8 cellular contexts compared by ENCODE assay signal in genomic region chr15:78507831-78508160, GRCh38. TPM values are rescaled to one million over a fixed set of nuclear protein-coding genes. Genes with fewer than 3 reads are reported as not detected.
DNase-seq lines count a peak whose midpoint lies in the region; TF ChIP-seq lines count a peak whose summit lies in the region.

No MANE protein-coding gene starts in this region.

- H3K36me3 Mint-ChIP-seq in Calu3 (ENCODE audit: insufficient read depth, unreplicated experiment) (peaks cover 30% of the 10 kb centered on the region), osteocyte (ENCODE audit: unreplicated experiment) (no peaks in the 10 kb centered on the region)

- BruUV-seq in Calu3 (replicated peaks; lab: Mats Ljungman, UMichigan), result TSS peak; percentile 20

- 0 out of 2 replicates have a peak, but pooled peaks cover 4% of the 10 kb centered on the region for H3K4me1 ChIP-seq in HEK293 (ENCODE audit: control insufficient read depth, insufficient read depth, low read length)

- CTCF ChIA-PET in Calu3 (lab: Charles Lee), result interaction anchor here (0.8 to 1.2 kb wide), 4 partner anchors 34 to 85 kb away, joined by 3 read pairs; no protein-coding TSS in a partner anchor
- CTCF ChIA-PET in HEK293 (lab: Yijun Ruan, JAX), result interaction anchor here (1.0 kb wide), 1 partner anchor 111 kb away, joined by 6 read pairs; no protein-coding TSS in a partner anchor

- no peaks in the 10 kb centered on the region for H3K9me3 ChIP-seq in HEK293 (ENCODE audit: control insufficient read depth, insufficient read depth, low read depth, low read length)
- H3K9me3 ChIP-seq in SK-N-MC (ENCODE audit: low read depth, low read length), result no peaks in the 10 kb centered on the region

- DNase-seq in Calu3 (no peak), SK-N-MC (ENCODE audit: low read depth, low spot score) (no peak), fibroblast of pulmonary artery (ENCODE audit: low read depth) (no peak), osteocyte (ENCODE audit: extremely low spot score, unreplicated experiment) (no peak), NOMO-1 (lab: John Stamatoyannopoulos, UW; ENCODE audit: unreplicated experiment in 2 of 2) (no peak), NCI-H345 (lab: John Stamatoyannopoulos, UW) (no peak)
- no peak for DNase-seq in central memory CD4-positive, alpha-beta T cell

- H3K9ac ChIP-seq in SK-N-MC (ENCODE audit: insufficient read length), result peak overlapping the region; percentile 57

- H3K27me3 Mint-ChIP-seq in Calu3 (ENCODE audit: unreplicated experiment) (no peaks in the 10 kb centered on the region), osteocyte (ENCODE audit: unreplicated experiment) (no peaks in the 10 kb centered on the region)

- TF ChIP-seq CTCF in Calu3 (IDR thresholded peaks at IDR 0.05; ENCODE audit: unreplicated experiment) (no peak), HEK293 (tag by site-specific recombination; IDR thresholded peaks at IDR 0.05) (no peak), fibroblast of pulmonary artery (IDR thresholded peaks at IDR 0.05; ENCODE audit: low read length, missing control alignments) (no peak), osteocyte (IDR thresholded peaks at IDR 0.05) (no peak)

- POLR2A ChIA-PET in HEK293 (lab: Yijun Ruan, JAX), result interaction anchor here (0.7 to 3.7 kb wide), 5 partner anchors 9 to 366 kb away, joined by 3 to 31 read pairs (median 5); partner anchors contain the start of genes CHRNA5, MORF4L1, PSMA4 and SKIC8

- intact Hi-C loops in Calu3 (cut with micrococcal nuclease; ENCODE audit: unreplicated experiment), result no loop called here

- H3K27ac ChIP-seq in HEK293 (ENCODE audit: extremely low read depth, low read depth, low read length), result peak overlapping the region; percentile 14; the same call in 1 of the 2 replicates
- no peak overlapping the region for H3K27ac ChIP-seq in SK-N-MC

- H3K4me3 ChIP-seq in HEK293 (ENCODE audit: low read depth, low read length), result peak overlapping the region; percentile 99
- peak overlapping the region; percentile 91 for H3K4me3 ChIP-seq in SK-N-MC
- H3K4me3 ChIP-seq in fibroblast of pulmonary artery (replicated peaks; ENCODE audit: low read depth, low read length), result peak overlapping the region; percentile 86

- no peaks in the 10 kb centered on the region for H3K4me1 Mint-ChIP-seq in Calu3 (ENCODE audit: low read depth, unreplicated experiment)
- H3K4me1 Mint-ChIP-seq in osteocyte (ENCODE audit: unreplicated experiment), result peaks cover 15% of the 10 kb centered on the region

- H3K9me3 Mint-ChIP-seq in Calu3 (ENCODE audit: low read depth, unreplicated experiment) (no peaks in the 10 kb centered on the region), osteocyte (ENCODE audit: unreplicated experiment) (no peaks in the 10 kb centered on the region)

- H3K36me3 ChIP-seq in HEK293 (ENCODE audit: control insufficient read depth in 2 of 2, insufficient read depth in 1 of 2, low read length in 2 of 2) (no peaks in the 10 kb centered on the region; a peak in 1 of 3 replicates), SK-N-MC (ENCODE audit: insufficient read depth, low read length) (no peaks in the 10 kb centered on the region)

- H3K4me3 Mint-ChIP-seq in Calu3 (ENCODE audit: low read depth, unreplicated experiment), result peak overlapping the region; percentile 88
- peak overlapping the region; percentile 84 for H3K4me3 Mint-ChIP-seq in osteocyte (ENCODE audit: unreplicated experiment)

- H3K27ac Mint-ChIP-seq in Calu3 (ENCODE audit: unreplicated experiment) (peak overlapping the region; percentile 63), osteocyte (ENCODE audit: unreplicated experiment) (no peak overlapping the region)

TF ChIP-seq in HEK293, 187 proteins besides CTCF, POLR2A, EP300 and RAD21:
- TF ChIP-seq ZNF76 (tag by site-specific recombination; IDR thresholded peaks at IDR 0.05; ENCODE audit: borderline replicate concordance, low read depth) (0 out of 2 replicates have a peak, but pooled peaks have one; percentile 6), ZNF785 (tag by site-specific recombination; IDR thresholded peaks at IDR 0.05) (0 out of 2 replicates have a peak, but pooled peaks have one; percentile 57), ZBTB26 (tag by site-specific recombination; optimal IDR thresholded peaks at IDR 0.05) (peak; percentile 46), ZNF2 (tag by site-specific recombination; IDR thresholded peaks at IDR 0.05) (0 out of 2 replicates have a peak, but pooled peaks have one; percentile 4), ZBTB20 (tag by site-specific recombination; IDR thresholded peaks at IDR 0.05) (0 out of 2 replicates have a peak, but pooled peaks have one; percentile 10), ZSCAN30 (tag by site-specific recombination; IDR thresholded peaks at IDR 0.05) (peak; percentile 74), ZNF132 (tag by site-specific recombination; IDR thresholded peaks at IDR 0.05; ENCODE audit: borderline replicate concordance) (no peak), ZNF776 (tag by site-specific recombination; IDR thresholded peaks at IDR 0.05; ENCODE audit: borderline replicate concordance) (no peak), GLIS2 (tag by site-specific recombination; IDR thresholded peaks at IDR 0.05) (0 out of 2 replicates have a peak, but pooled peaks have one; percentile 38), ZNF391 (tag by site-specific recombination; IDR thresholded peaks at IDR 0.05; ENCODE audit: borderline replicate concordance, low read depth) (0 out of 2 replicates have a peak, but pooled peaks have one; percentile 6), WT1 (tag by site-specific recombination; IDR thresholded peaks at IDR 0.05) (no peak; the same call in 1 of the 2 replicates), ZNF580 (tag by site-specific recombination; IDR thresholded peaks at IDR 0.05) (no peak), ZBTB17 (tag by site-specific recombination; IDR thresholded peaks at IDR 0.05) (peak; percentile 43; the same call in 1 of the 2 replicates), BCL11B (tag by site-specific recombination; IDR thresholded peaks at IDR 0.05; ENCODE audit: low read depth) (0 out of 2 replicates have a peak, but pooled peaks have one; percentile 2)

RNA-seq across cellular contexts. Expression of gene HYKK, which starts 0.4 kb away (rescaled TPM):
- total RNA-seq in Calu3 (2022) (11.6 and 15.7 TPM in 2 replicates), osteocyte (3.1 and 3.4 TPM in 2 replicates)

RNA-seq across cellular contexts. Expression of gene PSMA4, which starts 32.4 kb away (rescaled TPM):
- total RNA-seq in Calu3 (2022), result 358 and 376 TPM in 2 replicates
- 172 and 183 TPM in 2 replicates for total RNA-seq in osteocyte

RNA-seq across cellular contexts. Expression of gene CHRNA5, which starts 57.5 kb away (rescaled TPM):
- total RNA-seq in Calu3 (2022), result 34.9 and 47.0 TPM in 2 replicates
- 0.55 and 1.1 TPM in 2 replicates for total RNA-seq in osteocyte

Comparison
In these comparisons a context has a peak if more than half of its experiments do, and no peak if none do; other contexts are left out.
1. RNA of gene CHRNA5, which starts 57.5 kb away (total RNA-seq): 34.9 to 47.0 TPM in Calu3; 0.55 to 1.1 TPM in osteocyte; every median in the first group is over 10 times any median in the second.
2. Peak in every context shown above with its lines, with median percentiles within 50 percentile points of each other: H3K4me3 ChIP-seq.